ENCODE assay signal across 25 cellular contexts in genomic region chr3:182215881-182216280, GRCh38.
"Had no signal": no experiment of that assay in that cellular context is flagged by ENCODE, and none has a peak within 500 bp of the region (broad histone marks: within the 10 kb centered on the region; RNA-seq: fewer than 3 reads in every experiment).

No MANE protein-coding gene starts in this region.

- H3K4me2 ChIP-seq: hepatocyte had no signal

- H3K4me1 ChIP-seq: esophagus muscularis mucosa, left ventricle myocardium inferior had no signal

- H3K27me3 ChIP-seq: dorsolateral prefrontal cortex, esophagus muscularis mucosa, foreskin keratinocyte, gastroesophageal sphincter, heart left ventricle, hepatocyte had no signal

- H2AFZ ChIP-seq: hepatocyte had no signal

- H3K27ac ChIP-seq: coronary artery, dorsolateral prefrontal cortex, esophagus muscularis mucosa, foreskin keratinocyte, gastroesophageal sphincter, heart left ventricle, hepatocyte, left ventricle myocardium inferior, lower lobe of right lung had no signal

- H3K4me3 ChIP-seq: coronary artery, dorsolateral prefrontal cortex, esophagus muscularis mucosa, gastroesophageal sphincter, heart left ventricle, hepatocyte, left ventricle myocardium inferior, lower lobe of right lung, mucosa of descending colon had no signal

- ATAC-seq: foreskin keratinocyte; gastroesophageal sphincter; heart left ventricle; left colon; left lobe of liver; lower lobe of right lung; mucosa of descending colon; naive thymus-derived CD8-positive, alpha-beta T cell had no signal

- H3K36me3 ChIP-seq: esophagus muscularis mucosa, gastroesophageal sphincter, heart left ventricle, left ventricle myocardium inferior, lower lobe of right lung had no signal

- DNase-seq: dermis blood vessel endothelial cell; dorsolateral prefrontal cortex; effector CD4-positive, alpha-beta T cell; effector memory CD4-positive, alpha-beta T cell; foreskin keratinocyte; heart left ventricle; hypothalamus; immature natural killer cell; islet precursor cell; kidney; kidney glomerular epithelial cell; left colon; left ventricle myocardium inferior; lower lobe of right lung; mesenchymal stem cell; mucosa of descending colon; naive B cell; naive thymus-derived CD8-positive, alpha-beta T cell had no signal

- FAIRE-seq: endothelial cell of umbilical vein, frontal cortex, kidney had no signal

- H3K9me3 ChIP-seq: esophagus muscularis mucosa, gastroesophageal sphincter, heart left ventricle, left ventricle myocardium inferior, lower lobe of right lung, mucosa of descending colon had no signal
